ENCODE assay signal across 8 cellular contexts in the genomic region with DNA sequence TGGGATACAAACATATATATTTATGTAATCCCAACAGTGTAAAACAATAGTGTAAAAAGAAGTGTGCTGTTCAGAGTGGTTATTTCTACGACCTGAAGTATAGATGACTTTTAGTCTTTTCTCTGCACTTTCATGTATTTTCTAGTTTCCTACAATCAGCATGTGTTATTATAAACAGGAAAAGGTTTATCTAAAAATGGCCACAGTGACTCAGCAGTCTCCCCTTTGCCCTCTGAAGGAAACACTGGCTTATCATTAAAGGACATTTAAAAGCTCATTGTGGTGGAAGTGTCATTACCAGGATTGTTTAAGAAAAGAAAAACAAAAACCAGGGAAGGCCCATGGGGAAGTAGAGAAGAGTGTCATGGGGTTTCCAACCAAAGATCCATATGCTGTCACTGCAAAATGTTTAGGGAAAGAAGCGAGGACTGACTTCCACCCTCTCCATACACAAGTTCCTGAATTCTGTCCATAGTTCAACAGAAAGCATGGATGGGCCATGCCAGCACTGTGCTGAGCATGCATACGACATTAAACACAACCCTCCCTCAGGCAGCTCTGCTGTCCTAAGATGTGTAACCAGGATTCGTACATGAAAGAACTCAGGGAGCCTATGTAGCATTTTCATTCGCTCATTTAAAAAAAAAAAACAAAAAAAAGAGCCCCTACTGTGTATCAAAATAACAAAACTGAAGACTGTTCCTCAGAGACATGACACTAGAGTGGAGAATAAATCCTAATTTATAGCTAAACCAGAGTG. TPM values are rescaled to one million over a fixed set of nuclear protein-coding genes. Genes with fewer than 3 reads are reported as not detected.
DNase-seq lines count a peak whose midpoint lies in the region; ATAC-seq and TF ChIP-seq lines count a peak whose summit lies in the region.

No MANE protein-coding gene starts in this region.

- DNase-seq in PC-3 = no peak
- DNase-seq in esophagus squamous epithelium (lab: John Stamatoyannopoulos, UW) = no peak
- peak; percentile 66 for DNase-seq in pulmonary artery endothelial cell (ENCODE audit: low read depth, low spot score)
- no peak for DNase-seq in NCI-H146 treated with DMSO at 0.1 percent for 48 hours (lab: John Stamatoyannopoulos, UW; ENCODE audit: unreplicated experiment)

- H3K4me1 ChIP-seq in PC-3 (ENCODE audit: insufficient read depth, low read length) (no peaks in the 10 kb centered on the region), esophagus squamous epithelium (peaks cover 0 to 54% (median 28%) of the 10 kb centered on the region in 3 donors)

- no peaks in the 10 kb centered on the region for H4K20me1 ChIP-seq in PC-3 (ENCODE audit: low read length)

- TF ChIP-seq CTCF in C4-2B (conservative IDR thresholded peaks at IDR 0.05) (no peak), PC-3 (conservative IDR thresholded peaks at IDR 0.05; ENCODE audit: low read depth, low read length) (no peak), esophagus squamous epithelium (IDR thresholded peaks at IDR 0.05) (no peak)

- peak overlapping the region; percentile 6; the same call in 1 of the 2 replicates for H3K27ac ChIP-seq in C4-2B
- no peak overlapping the region for H3K27ac ChIP-seq in PC-3 (ENCODE audit: low read length)
- H3K27ac ChIP-seq in esophagus squamous epithelium = peak overlapping the region in 3 of 4 donors; percentile 60 to 69 (median 62)

- TF ChIP-seq POLR2A in esophagus squamous epithelium (IDR thresholded peaks at IDR 0.05) = no peak

- H3K4me3 ChIP-seq in PC-3 (ENCODE audit: low read length) (no peak overlapping the region), esophagus squamous epithelium (no peak overlapping the region)

- H3K27me3 ChIP-seq in PC-3 (ENCODE audit: low read length) (no peaks in the 10 kb centered on the region), esophagus squamous epithelium (no peaks in the 10 kb centered on the region)

- intact Hi-C loops in PC-3 (cut with micrococcal nuclease) (no loop called here), esophagus squamous epithelium (cut with DNase I) (loop anchor here (10.0 kb wide), 2 partner anchors 175 to 475 kb away; partner anchors contain the start of gene AGBL3)

- POLR2A ChIA-PET in PC-3 (lab: Charles Lee; ENCODE audit: unreplicated experiment) = interaction anchor here (0.6 kb wide), 1 partner anchor 207 kb away, joined by 4 read pairs; no protein-coding TSS in a partner anchor

- WGBS in esophagus squamous epithelium, 2 donors = 55 to 67% methylated on average over 5 of the region's 5 CpGs

- H3K9me3 ChIP-seq in PC-3 (ENCODE audit: low read length) (peaks cover 5% of the 10 kb centered on the region; the same call in 1 of the 2 replicates), esophagus squamous epithelium (peaks cover 0 to 21% (median 6%) of the 10 kb centered on the region in 3 donors)

- no peak overlapping the region for H3K9ac ChIP-seq in PC-3 (ENCODE audit: low read length)

- CTCF ChIA-PET in PC-3 (lab: Charles Lee) = no interaction called here

- H3K9me2 ChIP-seq in PC-3 (replicated peaks; ENCODE audit: low read length) = no peaks in the 10 kb centered on the region

- no peak overlapping the region for H3K4me2 ChIP-seq in PC-3 (ENCODE audit: low read length)

- H3K36me3 ChIP-seq in PC-3 (ENCODE audit: low read depth, low read length) (peaks cover 7% of the 10 kb centered on the region), esophagus squamous epithelium (peaks cover 7 to 39% (median 8%) of the 10 kb centered on the region in 3 donors)

- no TSS peak for BruUV-seq in PC-3 (replicated peaks; lab: Mats Ljungman, UMichigan)

- H3K79me2 ChIP-seq in PC-3 (ENCODE audit: low read length) = no peaks in the 10 kb centered on the region

- ATAC-seq in GM21576 (IDR thresholded peaks at IDR 0.05; ENCODE audit: unreplicated experiment) (peak; percentile 52), PC-3 (peak; percentile 23; the same call in 1 of the 2 replicates), GM19351 (IDR thresholded peaks at IDR 0.05; ENCODE audit: unreplicated experiment) (no peak), HG03025 (IDR thresholded peaks at IDR 0.05; ENCODE audit: low FRiP score, unreplicated experiment) (no peak)

- H3F3A ChIP-seq in PC-3 (ENCODE audit: low read length, unreplicated experiment) = no peaks in the 10 kb centered on the region

- H2AFZ ChIP-seq in PC-3 (ENCODE audit: low read length) = no peak overlapping the region

RNA-seq across cellular contexts. Expression of gene CYREN, which starts 10.2 kb away (rescaled TPM):
- total RNA-seq in PC-3 (2014; rRNA removed) (48.2 and 66.8 TPM in 2 replicates), esophagus squamous epithelium (10 to 100 TPM; 19.0 to 53.8 (median 35.4) TPM), pulmonary artery endothelial cell (21.4 and 21.6 TPM in 2 replicates)

RNA-seq across cellular contexts. Expression of gene TMEM140, which starts 12.4 kb away (rescaled TPM):
- 0.52 TPM in 1 of 2 replicates, not detected in the other for total RNA-seq in PC-3 (2014; rRNA removed)
- 1 to 10 TPM in 3 of 4 donors, under 1 TPM in 1; 0.57 to 9.5 (median 5.2) TPM for total RNA-seq in esophagus squamous epithelium
- 13.4 and 44.6 TPM in 2 replicates for total RNA-seq in pulmonary artery endothelial cell

RNA-seq across cellular contexts. Expression of gene WDR91, which starts 51.0 kb away (rescaled TPM):
- total RNA-seq in PC-3 (2014; rRNA removed) (12.3 and 23.0 TPM in 2 replicates), esophagus squamous epithelium (10 to 100 TPM; 19.6 to 29.0 (median 24.3) TPM), pulmonary artery endothelial cell (3.2 and 8.7 TPM in 2 replicates)

Comparison
In these comparisons a context has a peak if more than half of its experiments do, and no peak if none do; other contexts are left out.
1. ATAC-seq: peak in GM21576 (single experiment) and PC-3 (single experiment); none in GM19351 (single experiment) and HG03025 (single experiment).